ENCODE assay signal across 9 cellular contexts in the genomic region with DNA sequence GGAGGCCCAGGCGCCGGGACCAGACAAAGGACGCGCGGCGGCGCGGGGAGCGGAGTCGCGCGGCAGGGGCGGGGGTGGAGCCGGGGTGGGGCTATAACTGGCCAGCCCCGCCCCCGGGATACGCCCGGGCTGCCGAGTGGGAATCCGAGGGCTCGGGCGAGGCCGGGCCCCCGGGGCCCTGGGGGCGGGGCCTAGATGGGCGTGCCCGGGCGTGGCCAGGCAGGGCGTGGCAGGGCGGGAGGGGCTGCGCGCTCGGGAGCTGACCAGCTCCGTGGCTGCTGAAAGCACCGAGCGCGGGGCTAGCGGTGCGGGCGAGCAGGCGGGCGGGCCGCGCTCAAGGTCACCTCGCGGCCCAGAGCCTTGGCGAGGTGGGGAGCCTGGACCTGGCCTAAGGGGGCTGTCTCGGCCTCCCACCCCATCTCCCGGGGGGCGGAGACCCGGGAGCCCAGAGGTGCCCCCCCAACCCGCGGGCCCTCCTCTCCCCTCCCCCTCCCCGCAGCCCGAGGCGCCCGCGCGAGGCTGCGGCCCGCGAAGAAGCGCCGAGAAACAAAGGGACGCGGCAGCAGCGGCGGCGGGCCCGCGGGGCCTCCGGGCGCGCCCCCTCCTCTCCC. TPM values are rescaled to one million over a fixed set of nuclear protein-coding genes. Genes with fewer than 3 reads are reported as not detected.
DNase-seq lines count a peak whose midpoint lies in the region; ATAC-seq and TF ChIP-seq lines count a peak whose summit lies in the region.
"Had no signal": no experiment of that assay in that cellular context is flagged by ENCODE, and none has a peak within 500 bp of the region (broad histone marks: within the 10 kb centered on the region; RNA-seq: fewer than 3 reads in every experiment).

No MANE protein-coding gene starts in this region.

- TF ChIP-seq CTCF in cardiac muscle cell (IDR thresholded peaks at IDR 0.05; ENCODE audit: low read depth, low read length) (no peak), prostate gland (IDR thresholded peaks at IDR 0.05) (no peak)

- intact Hi-C loops in prostate gland (cut with DNase I) = loop anchor here (5.0 kb wide), 1 partner anchor 187 kb away; no protein-coding TSS in a partner anchor

- H3K36me3 ChIP-seq in cardiac muscle cell (no peaks in the 10 kb centered on the region), prostate gland (no peaks in the 10 kb centered on the region)

- TF ChIP-seq POLR2A in prostate gland (IDR thresholded peaks at IDR 0.05) = no peak

- no peak overlapping the region for H3K27ac Mint-ChIP-seq in activated naive CD4-positive, alpha-beta T cell treated with anti-CD3 and anti-CD28 coated beads, Interleukin-2, amount 50 U/mL, for 24 hours

- peaks cover 3% of the 10 kb centered on the region for H3K4me1 ChIP-seq in cardiac muscle cell (ENCODE audit: low read depth)
- H3K4me1 ChIP-seq in prostate gland (replicated peaks) = no peaks in the 10 kb centered on the region

- WGBS in prostate gland = 19% methylated on average over 38 of the region's 74 CpGs

- no peak for DNase-seq in activated naive CD4-positive, alpha-beta T cell treated with anti-CD3 and anti-CD28 coated beads, Interleukin-2, amount 50 U/mL, for 16 hours
- DNase-seq in SK-MEL-5 (ENCODE audit: low read depth, low spot score) (peak; percentile 10), cardiac muscle cell (ENCODE audit: low read depth in 1 of 2, low spot score in 1 of 2) (peak; percentile 26 to 70), prostate gland (ENCODE audit: low spot score) (no peak), NCI-H187 treated with DMSO at 0.1 percent for 48 hours (lab: John Stamatoyannopoulos, UW) (no peak)
- peak; percentile 21 to 27 for DNase-seq in stimulated activated CD8-positive, alpha-beta memory T cell treated with anti-CD3 and anti-CD28 coated beads, Interleukin-15, amount 100 ng/mL, for 48 hours (ENCODE audit: low read depth in 2 of 2)

- in situ Hi-C loops in SK-MEL-5 (cut with HindIII; ENCODE audit: low pct_unique_long_range_greater_than_20kb, low sequenced_read_pairs) = no loop called here

- H3K27me3 Mint-ChIP-seq in activated naive CD4-positive, alpha-beta T cell treated with anti-CD3 and anti-CD28 coated beads, Interleukin-2, amount 50 U/mL, for 24 hours = peaks cover 17% of the 10 kb centered on the region

- no peak for ATAC-seq in HG02571 (IDR thresholded peaks at IDR 0.05; ENCODE audit: unreplicated experiment)

- no peak overlapping the region for H3K27ac ChIP-seq in cardiac muscle cell
- no peak overlapping the region for H3K27ac ChIP-seq in prostate gland

- H3K27me3 ChIP-seq in cardiac muscle cell (peaks cover 54% of the 10 kb centered on the region), prostate gland (replicated peaks; ENCODE audit: insufficient read depth) (peaks cover 26% of the 10 kb centered on the region)

- H3K9me3 Mint-ChIP-seq in activated naive CD4-positive, alpha-beta T cell treated with anti-CD3 and anti-CD28 coated beads, Interleukin-2, amount 50 U/mL, for 24 hours = no peaks in the 10 kb centered on the region

- peaks cover 3% of the 10 kb centered on the region for H3K36me3 Mint-ChIP-seq in activated naive CD4-positive, alpha-beta T cell treated with anti-CD3 and anti-CD28 coated beads, Interleukin-2, amount 50 U/mL, for 24 hours

- H3K4me3 ChIP-seq in cardiac muscle cell = no peak overlapping the region
- no peak overlapping the region for H3K4me3 ChIP-seq in prostate gland

- H3K9me3 ChIP-seq in cardiac muscle cell (ENCODE audit: low read depth) (no peaks in the 10 kb centered on the region), prostate gland (no peaks in the 10 kb centered on the region)

- H3K4me1 Mint-ChIP-seq in activated naive CD4-positive, alpha-beta T cell treated with anti-CD3 and anti-CD28 coated beads, Interleukin-2, amount 50 U/mL, for 24 hours = peaks cover 18% of the 10 kb centered on the region

- peak overlapping the region; percentile 57 for H3K4me3 Mint-ChIP-seq in activated naive CD4-positive, alpha-beta T cell treated with anti-CD3 and anti-CD28 coated beads, Interleukin-2, amount 50 U/mL, for 24 hours

RNA-seq across cellular contexts. Expression of gene ELAVL3, which starts 1.3 kb away (rescaled TPM):
- not detected in 2 replicates for total RNA-seq in SK-MEL-5 (2014; rRNA removed; shearing (Covaris generic))
- polyA plus RNA-seq in SK-MEL-5 (2015; cell fraction: cytosol; rRNA removed) = 0.01 and 0.03 TPM in 2 replicates
- polyA plus RNA-seq in SK-MEL-5 (2015; cell fraction: nucleus; rRNA removed) = not detected in 2 replicates
- total RNA-seq in cardiac muscle cell = 0.09 and 0.18 TPM in 2 replicates
- polyA plus RNA-seq in cardiac muscle cell = 0.10 TPM in 1 of 2 replicates, not detected in the other
- 1 to 10 TPM in 1 of 2 donors, under 1 TPM in 1; 0.57 to 1.5 TPM for total RNA-seq in prostate gland
- polyA plus RNA-seq: fibroblast of lung had no signal

RNA-seq across cellular contexts. Expression of gene ZNF653, which starts 26.1 kb away (rescaled TPM):
- total RNA-seq in SK-MEL-5 (2014; rRNA removed; shearing (Covaris generic)) = 1.6 and 5.6 TPM in 2 replicates
- polyA plus RNA-seq in SK-MEL-5 (2015; cell fraction: cytosol; rRNA removed) = 4.6 and 6.3 TPM in 2 replicates
- 6.0 and 11.5 TPM in 2 replicates for polyA plus RNA-seq in SK-MEL-5 (2015; cell fraction: nucleus; rRNA removed)
- 13.8 and 19.0 TPM in 2 replicates for total RNA-seq in cardiac muscle cell
- 10.6 and 14.4 TPM in 2 replicates for polyA plus RNA-seq in cardiac muscle cell
- total RNA-seq in prostate gland = 10 to 100 TPM; 11.2 to 25.8 TPM

RNA-seq across cellular contexts. Expression of gene PRKCSH, which starts 44.1 kb away (rescaled TPM):
- total RNA-seq in SK-MEL-5 (2014; rRNA removed; shearing (Covaris generic)) = 93.9 and 122 TPM in 2 replicates
- 274 and 353 TPM in 2 replicates for polyA plus RNA-seq in SK-MEL-5 (2015; cell fraction: cytosol; rRNA removed)
- polyA plus RNA-seq in SK-MEL-5 (2015; cell fraction: nucleus; rRNA removed) = 152 and 178 TPM in 2 replicates
- total RNA-seq in cardiac muscle cell (122 and 151 TPM in 2 replicates), prostate gland (100 to 1,000 TPM; 229 to 238 TPM)
- polyA plus RNA-seq in cardiac muscle cell = 135 and 162 TPM in 2 replicates

RNA-seq across cellular contexts. Expression of gene ODAD3, which starts 44.7 kb away (rescaled TPM):
- total RNA-seq in SK-MEL-5 (2014; rRNA removed; shearing (Covaris generic)) = 0.08 TPM in 1 of 2 replicates, not detected in the other
- polyA plus RNA-seq in SK-MEL-5 (2015; cell fraction: cytosol; rRNA removed) = 0.06 and 0.23 TPM in 2 replicates
- 0.15 and 0.85 TPM in 2 replicates for polyA plus RNA-seq in SK-MEL-5 (2015; cell fraction: nucleus; rRNA removed)
- 3.8 and 3.9 TPM in 2 replicates for total RNA-seq in cardiac muscle cell
- polyA plus RNA-seq in cardiac muscle cell = 3.4 and 5.1 TPM in 2 replicates
- 1 to 10 TPM; 1.3 to 2.7 TPM for total RNA-seq in prostate gland

RNA-seq across cellular contexts. Expression of gene ECSIT, which starts 49.4 kb away (rescaled TPM):
- 47.8 and 56.9 TPM in 2 replicates for total RNA-seq in SK-MEL-5 (2014; rRNA removed; shearing (Covaris generic))
- polyA plus RNA-seq in SK-MEL-5 (2015; cell fraction: cytosol; rRNA removed) = 46.0 and 46.5 TPM in 2 replicates
- polyA plus RNA-seq in SK-MEL-5 (2015; cell fraction: nucleus; rRNA removed) = 45.5 and 60.2 TPM in 2 replicates
- total RNA-seq in cardiac muscle cell (71.5 and 91.3 TPM in 2 replicates), prostate gland (10 to 100 TPM; 93.0 to 94.7 TPM)
- 56.6 and 64.0 TPM in 2 replicates for polyA plus RNA-seq in cardiac muscle cell

Comparison
In these comparisons a context has a peak if more than half of its experiments do, and no peak if none do; other contexts are left out.
1. DNase-seq: peak in SK-MEL-5 (single experiment), cardiac muscle cell (2 of 2) and stimulated activated CD8-positive, alpha-beta memory T cell treated with anti-CD3 and anti-CD28 coated beads, Interleukin-15, amount 100 ng/mL, for 48 hours (2 of 2); none in activated naive CD4-positive, alpha-beta T cell treated with anti-CD3 and anti-CD28 coated beads, Interleukin-2, amount 50 U/mL, for 16 hours (single experiment), prostate gland (single experiment) and NCI-H187 treated with DMSO at 0.1 percent for 48 hours (single experiment).